39 cellular contexts compared by ENCODE assay signal in genomic region chr19:51297406-51297805, GRCh38. TPM values are rescaled to one million over a fixed set of nuclear protein-coding genes. Genes with fewer than 3 reads are reported as not detected.
"Had no signal": no experiment of that assay in that cellular context is flagged by ENCODE, and none has a peak within 500 bp of the region (broad histone marks: within the 10 kb centered on the region; RNA-seq: fewer than 3 reads in every experiment).

No MANE protein-coding gene starts in this region.

- H3K36me3 ChIP-seq: adrenal gland, ascending aorta, brain microvascular endothelial cell, breast epithelium, cardiac muscle cell had no signal

- ATAC-seq: activated naive CD4-positive, alpha-beta T cell treated with anti-CD3 and anti-CD28 coated beads, Interleukin-2, amount 50 U/mL, for 72 hours; activated naive CD8-positive, alpha-beta T cell treated with anti-CD3 and anti-CD28 coated beads, Interleukin-2, amount 50 U/mL, for 24 hours; activated T-cell treated with anti-CD3 and anti-CD28 coated beads, Interleukin-2, amount 50 U/mL, for 4 hours; activated T-cell treated with anti-CD3 and anti-CD28 coated beads, Interleukin-2, amount 50 U/mL, for 72 hours; activated T-helper 17 cell treated with anti-CD3 and anti-CD28 coated beads, Interleukin-2, amount 50 U/mL, for 72 hours; body of pancreas had no signal

- FAIRE-seq: astrocyte, bronchial epithelial cell had no signal

- H3K9me3 ChIP-seq: adrenal gland, ascending aorta had no signal

- H3K27me3 ChIP-seq: adrenal gland, ascending aorta, body of pancreas, brain microvascular endothelial cell, cardiac muscle cell had no signal

- DNase-seq: activated effector memory CD4-positive, alpha-beta T cell treated with anti-CD3 and anti-CD28 coated beads, Interleukin-2, amount 50 U/mL, for 16 hours; activated effector memory CD4-positive, alpha-beta T cell treated with Interleukin-2 at 50 U/mL for 16 hours; activated gamma-delta T cell; activated gamma-delta T cell treated with Interleukin-2 at 50 U/mL for 16 hours; activated naive CD4-positive, alpha-beta T cell; activated naive CD4-positive, alpha-beta T cell treated with anti-CD3 and anti-CD28 coated beads for 36 hours; activated naive CD4-positive, alpha-beta T cell treated with anti-CD3 and anti-CD28 coated beads, Interleukin-2, amount 10 ng/mL, durations not matched to agents 7 days and 5 days; activated naive CD4-positive, alpha-beta T cell treated with anti-CD3 and anti-CD28 coated beads, Interleukin-2, amount 50 U/mL, for 16 hours; activated naive CD4-positive, alpha-beta T cell treated with Interleukin-2 at 50 U/mL for 16 hours; activated naive CD8-positive, alpha-beta T cell treated with anti-CD3 and anti-CD28 coated beads for 36 hours; activated naive CD8-positive, alpha-beta T cell treated with anti-CD3 and anti-CD28 coated beads, Interleukin-2, amount 10 ng/mL, durations not matched to agents 7 days and 5 days; activated naive CD8-positive, alpha-beta T cell treated with anti-CD3 and anti-CD28 coated beads, Interleukin-2, amount 50 U/mL, for 24 hours; activated T-cell treated with anti-CD3 and anti-CD28 coated beads, Interleukin-2, amount 50 U/mL, for 24 hours; activated T-cell treated with anti-CD3 and anti-CD28 coated beads, Interleukin-2, amount 50 U/mL, for 4 hours; activated T-cell treated with anti-CD3 and anti-CD28 coated beads, Interleukin-2, amount 50 U/mL, for 48 hours; activated T-cell treated with anti-CD3 and anti-CD28 coated beads, Interleukin-2, amount 50 U/mL, for 72 hours; adrenal gland; amniotic stem cell; amygdala; anterior cingulate cortex; aorta; body of pancreas; brain microvascular endothelial cell; caudate nucleus; central memory CD4-positive, alpha-beta T cell; cerebellar nuclear complex had no signal

- H3K4me1 ChIP-seq: adrenal gland, ascending aorta, body of pancreas, breast epithelium had no signal

- H3K4me3 ChIP-seq: adrenal gland, ascending aorta, body of pancreas, breast epithelium, cardiac muscle cell had no signal

- H3K27ac ChIP-seq: adrenal gland, ascending aorta, body of pancreas, brain microvascular endothelial cell, breast epithelium, cardiac muscle cell had no signal

RNA-seq across cellular contexts. Expression of gene IGLON5, which starts 14.0 kb away (rescaled TPM):
- total RNA-seq: activated naive CD4-positive, alpha-beta T cell treated with anti-CD3 and anti-CD28 coated beads for 36 hours; body of pancreas; bronchial epithelial cell; cardiac septum had no signal

RNA-seq across cellular contexts. Expression of gene SIGLECL1, which starts 46.5 kb away (rescaled TPM):
- total RNA-seq: activated naive CD4-positive, alpha-beta T cell treated with anti-CD3 and anti-CD28 coated beads for 36 hours; activated naive CD4-positive, alpha-beta T cell treated with anti-CD3 and anti-CD28 coated beads, Interleukin-2, amount 50 U/mL, for 72 hours; activated naive CD8-positive, alpha-beta T cell treated with anti-CD3 and anti-CD28 coated beads for 36 hours; activated naive CD8-positive, alpha-beta T cell treated with anti-CD3 and anti-CD28 coated beads, Interleukin-2, amount 10 ng/mL, durations not matched to agents 7 days and 5 days; activated T-cell treated with anti-CD3 and anti-CD28 coated beads, Interleukin-2, amount 50 U/mL, for 4 hours; activated T-cell treated with anti-CD3 and anti-CD28 coated beads, Interleukin-2, amount 50 U/mL, for 72 hours; activated T-helper 1 cell treated with anti-CD3 and anti-CD28 coated beads, Interleukin-12 subunit alpha, Interleukin-12 subunit beta, Interleukin-2, Interleukin-4 antibody, amounts not matched to agents 30 ng/mL and 10 ng/mL and 1 ng/mL, durations not matched to agents 14 hours and 24 hours and 36 hours; activated T-helper 2 cell treated with anti-CD3 and anti-CD28 coated beads, Interferon-gamma antibody, Interleukin-2, Interleukin-4, amounts not matched to agents 10 μg/mL and 5 μg/mL and 100 μg/mL, durations not matched to agents 14 hours and 24 hours and 36 hours; aorta; ascending aorta; astrocyte; body of pancreas; breast epithelium; bronchial epithelial cell; cardiac muscle cell; cardiac septum; cerebellum; chondrocyte had no signal
- polyA plus RNA-seq: adipose tissue, adrenal gland, aorta, cardiac muscle cell had no signal
